In genomic region chr17:58447039-58447975, GRCh38 we compare ENCODE assay signal across 7 cellular contexts. TPM values are rescaled to one million over a fixed set of nuclear protein-coding genes. Genes with fewer than 3 reads are reported as not detected.
DNase-seq lines count a peak whose midpoint lies in the region; ATAC-seq and TF ChIP-seq lines count a peak whose summit lies in the region.

No MANE protein-coding gene starts in this region.

- no peaks in the 10 kb centered on the region for H3F3A ChIP-seq in SU-DHL-6 (ENCODE audit: insufficient read depth)

- ATAC-seq in left ventricle myocardium superior, result peak; percentile 87

- in situ Hi-C loops in GM13976 (cut with MboI; ENCODE audit: low sequenced_read_pairs, unreplicated experiment), result loop anchor here (5.0 kb wide), 1 partner anchor 140 kb away; no protein-coding TSS in a partner anchor

- TF ChIP-seq CTCF in GM13976 (IDR thresholded peaks at IDR 0.05; ENCODE audit: borderline replicate concordance, control extremely low read depth, extremely low read depth, insufficient read depth, missing control alignments) (peak; percentile 85), SU-DHL-6 (IDR thresholded peaks at IDR 0.05; ENCODE audit: insufficient read depth, low read length, poor library complexity, severe bottlenecking) (peak; percentile 55), spleen (IDR thresholded peaks at IDR 0.05 in 8 of 11, conservative IDR thresholded peaks at IDR 0.05 in 3 of 11) (peak; percentile 24 to 72 (median 57))

- DNase-seq in GM13976 (ENCODE audit: low spot score), result peak; percentile 72
- DNase-seq in NCI-H128 (lab: John Stamatoyannopoulos, UW; ENCODE audit: unreplicated experiment), result peak; percentile 31
- peak; percentile 24 for DNase-seq in activated naive CD8-positive, alpha-beta T cell treated with anti-CD3 and anti-CD28 coated beads, Interleukin-2, amount 50 U/mL, for 16 hours (ENCODE audit: low read depth, low spot score)
- peak; percentile 71 for DNase-seq in left ventricle myocardium superior
- DNase-seq in spleen, result peak; percentile 86
- no peak for DNase-seq in middle frontal gyrus (ENCODE audit: extremely low spot score, low spot score)

- no peak overlapping the region for H3K27ac ChIP-seq in SU-DHL-6 (ENCODE audit: low read depth, low read length)
- H3K27ac ChIP-seq in spleen, result no peak overlapping the region

- no peak overlapping the region for H3K9ac ChIP-seq in SU-DHL-6 (ENCODE audit: low read length)

- H3K4me2 ChIP-seq in SU-DHL-6 (ENCODE audit: low read depth, low read length, poor library complexity, severe bottlenecking), result no peak overlapping the region

- no peak overlapping the region for H2AFZ ChIP-seq in SU-DHL-6 (ENCODE audit: low read depth, low read length, severe bottlenecking)

- H3K79me2 ChIP-seq in SU-DHL-6 (ENCODE audit: insufficient read depth, low read length), result no peaks in the 10 kb centered on the region

- H3K27me3 ChIP-seq in SU-DHL-6 (ENCODE audit: low read length), result no peaks in the 10 kb centered on the region
- no peaks in the 10 kb centered on the region for H3K27me3 ChIP-seq in spleen (replicated peaks in 1 of 7)

- 82 to 89% (median 88%) methylated on average over 8 to 9 of the region's 9 CpGs for WGBS in spleen, 5 donors

- H3K36me3 ChIP-seq in SU-DHL-6 (ENCODE audit: low read length), result no peaks in the 10 kb centered on the region
- H3K36me3 ChIP-seq in spleen, result no peaks in the 10 kb centered on the region

- no peak overlapping the region for H3K4me3 ChIP-seq in SU-DHL-6 (ENCODE audit: insufficient read depth, low read length, poor library complexity, severe bottlenecking)
- no peak overlapping the region for H3K4me3 ChIP-seq in spleen

- no peaks in the 10 kb centered on the region for H3K9me3 ChIP-seq in SU-DHL-6 (ENCODE audit: insufficient read depth, low read length)
- no peaks in the 10 kb centered on the region for H3K9me3 ChIP-seq in spleen

- no peaks in the 10 kb centered on the region for H4K20me1 ChIP-seq in SU-DHL-6 (ENCODE audit: low read depth, low read length)

- no peak for TF ChIP-seq POLR2A in spleen (IDR thresholded peaks at IDR 0.05)

- no peaks in the 10 kb centered on the region for H3K4me1 ChIP-seq in spleen

- intact Hi-C loops in left ventricle myocardium superior (cut with micrococcal nuclease), result no loop called here
- intact Hi-C loops in spleen (cut with DNase I; ENCODE audit: low total_unique reads), result no loop called here

- H3K9me2 ChIP-seq in SU-DHL-6 (replicated peaks; ENCODE audit: insufficient read depth, low read length), result no peaks in the 10 kb centered on the region

RNA-seq across cellular contexts. Expression of gene RNF43, which starts 30.0 kb away (rescaled TPM):
- 6.6 TPM for total RNA-seq in left ventricle myocardium superior
- total RNA-seq in spleen, result 1 to 10 TPM in 4 of 7 donors, under 1 TPM in 3; 0.40 to 1.8 (median 1.0) TPM
- polyA plus RNA-seq in spleen, result under 1 TPM; 0.38 to 0.63 (median 0.42) TPM

RNA-seq across cellular contexts. Expression of gene HSF5, which starts 40.9 kb away (rescaled TPM):
- total RNA-seq in left ventricle myocardium superior, result not detected
- total RNA-seq in spleen, result 1 to 10 TPM; 1.1 to 1.7 (median 1.3) TPM
- under 1 TPM; 0.57 to 0.79 (median 0.61) TPM for polyA plus RNA-seq in spleen
